19 cellular contexts compared by ENCODE assay signal in the genomic region with DNA sequence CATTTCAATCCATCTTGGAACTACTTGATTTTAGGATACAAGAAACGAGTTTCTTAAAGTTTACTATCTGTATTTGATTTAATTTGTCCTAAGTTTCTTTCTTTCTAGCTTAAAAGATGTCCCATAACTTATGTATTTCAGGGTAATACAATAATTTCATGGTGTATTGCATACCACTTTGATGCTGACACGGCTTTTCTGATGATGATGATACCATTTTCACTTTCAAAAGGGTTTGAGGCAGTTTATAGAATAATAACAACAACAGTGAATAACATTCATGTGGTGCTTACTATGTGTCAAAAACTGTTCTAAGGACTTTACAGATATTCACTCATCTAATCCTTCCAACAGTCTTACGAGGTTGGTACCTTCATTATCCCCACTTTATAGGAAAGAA. TPM values are rescaled to one million over a fixed set of nuclear protein-coding genes. Genes with fewer than 3 reads are reported as not detected.
A peak's percentile ranks its signal among the peaks of the same experiment; 100 is the strongest.
DNase-seq lines count a peak whose midpoint lies in the region; ATAC-seq and TF ChIP-seq lines count a peak whose summit lies in the region.
"Had no signal": no experiment of that assay in that cellular context is flagged by ENCODE, and none has a peak within 500 bp of the region (broad histone marks: within the 10 kb centered on the region; RNA-seq: fewer than 3 reads in every experiment).

No MANE protein-coding gene starts in this region.

- no peaks in the 10 kb centered on the region for H3K36me3 ChIP-seq in IMR-90 (ENCODE audit: control insufficient read depth, insufficient read depth, low read length)
- H3K36me3 ChIP-seq: SJSA1 had no signal

- H3K9me3 ChIP-seq in IMR-90 (ENCODE audit: control insufficient read depth, insufficient read depth, low read length) = no peaks in the 10 kb centered on the region
- H3K9me3 ChIP-seq: SJSA1 had no signal

- H3K27ac ChIP-seq in IMR-90 (ENCODE audit: insufficient read depth, low read length) = no peak overlapping the region
- H3K27ac ChIP-seq: PC-9, SJSA1 had no signal

- H2BK20ac ChIP-seq in IMR-90 (ENCODE audit: low read depth, low read length) = no peak overlapping the region

- H4K91ac ChIP-seq in IMR-90 (ENCODE audit: insufficient read depth, low read depth, low read length) = no peak overlapping the region

- POLR2A ChIA-PET in IMR-90 (lab: Charles Lee; ENCODE audit: unreplicated experiment) = no interaction called here

- no peak for TF ChIP-seq RAD21 in IMR-90 (IDR thresholded peaks at IDR 0.05; ENCODE audit: low read length)

- H3K14ac ChIP-seq in IMR-90 (replicated peaks; ENCODE audit: low read depth, low read length) = no peak overlapping the region

- dilution Hi-C loops in IMR-90 (cut with HindIII; ENCODE audit: low sequenced_read_pairs, unreplicated experiment) = no loop called here

- H2AK5ac ChIP-seq in IMR-90 (ENCODE audit: low read depth, low read length) = no peak overlapping the region

- no peak overlapping the region for H3K18ac ChIP-seq in IMR-90 (ENCODE audit: low read depth, low read length)

- H3K27me3 ChIP-seq in IMR-90 (ENCODE audit: control insufficient read depth, insufficient read depth, low read length) = peaks cover 43% of the 10 kb centered on the region
- H3K27me3 ChIP-seq: SJSA1 had no signal

- CTCF ChIA-PET in IMR-90 (lab: Yijun Ruan, JAX) = no interaction called here

- in situ Hi-C loops in IMR-90 (cut with MboI; ENCODE audit: low sequenced_read_pairs) = no loop called here

- H4K8ac ChIP-seq in IMR-90 (ENCODE audit: low read depth in 2 of 2, low read length in 2 of 2) = no peak overlapping the region

- no TSS peak for BruUV-seq in IMR-90 (replicated peaks; lab: Mats Ljungman, UMichigan)

- no peak for DNase-seq in activated T-cell treated with anti-CD3 and anti-CD28 coated beads, Interleukin-2, amount 50 U/mL, for 24 hours
- no peak for DNase-seq in activated T-cell treated with anti-CD3 and anti-CD28 coated beads, Interleukin-2, amount 50 U/mL, for 4 hours
- DNase-seq in IMR-90 = no peak
- peak; percentile 40 for DNase-seq in RPMI8226
- no peak for DNase-seq in activated CD4-positive, CD25-positive, alpha-beta regulatory T cell treated with anti-CD3 and anti-CD28 coated beads, Interleukin-2, amount 50 U/mL, for 72 hours
- no peak for DNase-seq in SW480 (ENCODE audit: low spot score)
- DNase-seq: C1 segment of cervical spinal cord, DND-41, GDM1, GOT3, KG1, MV-4-11, NCI-H1417, NCI-H187 treated with DMSO at 0.1 percent for 48 hours, NCI-H345, NCI-H526, PC-9 had no signal

- peak overlapping the region; percentile 23 for H3K27ac Mint-ChIP-seq in activated T-cell treated with anti-CD3 and anti-CD28 coated beads, Interleukin-2, amount 50 U/mL, for 24 hours
- H3K27ac Mint-ChIP-seq in stimulated activated memory B cell treated with anti-CD40 and anti-IgM and Interleukin-4, amounts not matched to agents 10 μg/mL and 1 μg/mL and 100 μg/mL, for 72 hours = peak overlapping the region; percentile 86

- no CpG with 5 or more reads among the region's 3 CpGs for WGBS in IMR-90 (ENCODE audit: extremely low coverage in 2 of 2, insufficient read length in 1 of 2), 2 experiments

- no peak overlapping the region for H3K4ac ChIP-seq in IMR-90 (ENCODE audit: low read depth, low read length)

- no peak overlapping the region for H2AFZ ChIP-seq in IMR-90 (replicated peaks; ENCODE audit: low read length, poor library complexity)
- H2AFZ ChIP-seq: PC-9 had no signal

- H2BK120ac ChIP-seq in IMR-90 (ENCODE audit: low read depth, low read length) = no peak overlapping the region

- H3K9ac ChIP-seq in IMR-90 (ENCODE audit: low read depth, low read length) = no peak overlapping the region

- H2BK5ac ChIP-seq in IMR-90 (ENCODE audit: low read depth, low read length, poor library complexity, severe bottlenecking) = no peak overlapping the region

- H2BK15ac ChIP-seq in IMR-90 (ENCODE audit: low read depth, low read length) = no peak overlapping the region

- H3K79me1 ChIP-seq in IMR-90 (ENCODE audit: low read depth in 1 of 2, low read length in 2 of 2) = no peaks in the 10 kb centered on the region

- H3K36me3 Mint-ChIP-seq in activated T-cell treated with anti-CD3 and anti-CD28 coated beads, Interleukin-2, amount 50 U/mL, for 24 hours (ENCODE audit: low read depth) = no peaks in the 10 kb centered on the region
- no peaks in the 10 kb centered on the region for H3K36me3 Mint-ChIP-seq in activated T-cell treated with anti-CD3 and anti-CD28 coated beads, Interleukin-2, amount 50 U/mL, for 4 hours (ENCODE audit: insufficient read depth)
- H3K36me3 Mint-ChIP-seq in stimulated activated memory B cell treated with anti-CD40 and anti-IgM and Interleukin-4, amounts not matched to agents 10 μg/mL and 1 μg/mL and 100 μg/mL, for 72 hours = no peaks in the 10 kb centered on the region

- H2AK9ac ChIP-seq in IMR-90 (replicated peaks; ENCODE audit: low read depth, low read length, poor library complexity) = no peak overlapping the region

- no peak overlapping the region for H3K4me2 ChIP-seq in IMR-90 (ENCODE audit: low read depth, low read length)
- H3K4me2 ChIP-seq: PC-9 had no signal

- no peak for TF ChIP-seq CTCF in IMR-90 (conservative IDR thresholded peaks at IDR 0.05; ENCODE audit: low read depth, low read length)

- no peak overlapping the region for H4K5ac ChIP-seq in IMR-90 (ENCODE audit: low read depth, low read length)

- no peak overlapping the region for H3K56ac ChIP-seq in IMR-90 (ENCODE audit: extremely low read depth, insufficient read depth, low read length)

- H3K4me1 Mint-ChIP-seq in activated T-cell treated with anti-CD3 and anti-CD28 coated beads, Interleukin-2, amount 50 U/mL, for 24 hours (ENCODE audit: low read depth) = peaks cover 57% of the 10 kb centered on the region
- peaks cover 50% of the 10 kb centered on the region for H3K4me1 Mint-ChIP-seq in activated T-cell treated with anti-CD3 and anti-CD28 coated beads, Interleukin-2, amount 50 U/mL, for 4 hours (ENCODE audit: low read depth)
- H3K4me1 Mint-ChIP-seq in stimulated activated memory B cell treated with anti-CD40 and anti-IgM and Interleukin-4, amounts not matched to agents 10 μg/mL and 1 μg/mL and 100 μg/mL, for 72 hours = peaks cover 97% of the 10 kb centered on the region

- TF ChIP-seq POLR2A in IMR-90 (IDR thresholded peaks at IDR 0.05; ENCODE audit: low read depth, low read length) = no peak

- H3K9me1 ChIP-seq in IMR-90 (ENCODE audit: insufficient read depth, low read length) = peaks cover 2% of the 10 kb centered on the region; the same call in 1 of the 2 replicates

- no peak overlapping the region for H3K23ac ChIP-seq in IMR-90 (ENCODE audit: low read depth, low read length)

- ATAC-seq in activated T-cell treated with anti-CD3 and anti-CD28 coated beads, Interleukin-2, amount 50 U/mL, for 4 hours = no peak
- ATAC-seq in IMR-90 (ENCODE audit: low read depth) = no peak
- ATAC-seq in stimulated activated memory B cell treated with anti-CD40 and anti-IgM and Interleukin-4, amounts not matched to agents 10 μg/mL and 1 μg/mL and 100 μg/mL, for 72 hours = no peak

- peaks cover 6% of the 10 kb centered on the region for H3K4me1 ChIP-seq in IMR-90 (ENCODE audit: control insufficient read depth, insufficient read depth, low read length)

- no peak overlapping the region for H3K4me3 Mint-ChIP-seq in activated T-cell treated with anti-CD3 and anti-CD28 coated beads, Interleukin-2, amount 50 U/mL, for 24 hours
- no peak overlapping the region for H3K4me3 Mint-ChIP-seq in activated T-cell treated with anti-CD3 and anti-CD28 coated beads, Interleukin-2, amount 50 U/mL, for 4 hours
- H3K4me3 Mint-ChIP-seq in stimulated activated memory B cell treated with anti-CD40 and anti-IgM and Interleukin-4, amounts not matched to agents 10 μg/mL and 1 μg/mL and 100 μg/mL, for 72 hours = no peak overlapping the region

- H4K20me1 ChIP-seq in IMR-90 (ENCODE audit: insufficient read depth, low read length) = peaks cover 3% of the 10 kb centered on the region; the same call in 1 of the 2 replicates

- no peaks in the 10 kb centered on the region for H3K27me3 Mint-ChIP-seq in activated T-cell treated with anti-CD3 and anti-CD28 coated beads, Interleukin-2, amount 50 U/mL, for 24 hours
- no peaks in the 10 kb centered on the region for H3K27me3 Mint-ChIP-seq in activated T-cell treated with anti-CD3 and anti-CD28 coated beads, Interleukin-2, amount 50 U/mL, for 4 hours (ENCODE audit: low read depth)
- no peaks in the 10 kb centered on the region for H3K27me3 Mint-ChIP-seq in stimulated activated memory B cell treated with anti-CD40 and anti-IgM and Interleukin-4, amounts not matched to agents 10 μg/mL and 1 μg/mL and 100 μg/mL, for 72 hours

- peaks cover 3% of the 10 kb centered on the region for H3K9me3 Mint-ChIP-seq in activated T-cell treated with anti-CD3 and anti-CD28 coated beads, Interleukin-2, amount 50 U/mL, for 24 hours
- no peaks in the 10 kb centered on the region for H3K9me3 Mint-ChIP-seq in activated T-cell treated with anti-CD3 and anti-CD28 coated beads, Interleukin-2, amount 50 U/mL, for 4 hours
- H3K9me3 Mint-ChIP-seq in stimulated activated memory B cell treated with anti-CD40 and anti-IgM and Interleukin-4, amounts not matched to agents 10 μg/mL and 1 μg/mL and 100 μg/mL, for 72 hours = no peaks in the 10 kb centered on the region

- intact Hi-C loops in IMR-90 (cut with micrococcal nuclease) = no loop called here

- H3K4me3 ChIP-seq in IMR-90 (ENCODE audit: insufficient read depth, low read depth, low read length) = no peak overlapping the region
- H3K4me3 ChIP-seq: PC-9, SJSA1 had no signal

TF ChIP-seq in IMR-90, 13 proteins besides CTCF, POLR2A, EP300 and RAD21:
- TF ChIP-seq NFE2L2 (IDR thresholded peaks at IDR 0.05; ENCODE audit: low read depth, low read length) = no peak
- 0 out of 2 replicates have a peak, but pooled peaks have one; percentile 13 for TF ChIP-seq MAFK (IDR thresholded peaks at IDR 0.05; ENCODE audit: low read depth, low read length)
- no peak for TF ChIP-seq RCOR1 (IDR thresholded peaks at IDR 0.05; ENCODE audit: insufficient replicate concordance, low read length)
- TF ChIP-seq SMC3 (IDR thresholded peaks at IDR 0.05; ENCODE audit: low read depth, low read length) = no peak
- TF ChIP-seq, protein P1, sequence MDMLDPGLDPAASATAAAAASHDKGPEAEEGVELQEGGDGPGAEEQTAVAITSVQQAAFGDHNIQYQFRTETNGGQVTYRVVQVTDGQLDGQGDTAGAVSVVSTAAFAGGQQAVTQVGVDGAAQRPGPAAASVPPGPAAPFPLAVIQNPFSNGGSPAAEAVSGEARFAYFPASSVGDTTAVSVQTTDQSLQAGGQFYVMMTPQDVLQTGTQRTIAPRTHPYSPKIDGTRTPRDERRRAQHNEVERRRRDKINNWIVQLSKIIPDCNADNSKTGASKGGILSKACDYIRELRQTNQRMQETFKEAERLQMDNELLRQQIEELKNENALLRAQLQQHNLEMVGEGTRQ (IDR thresholded peaks at IDR 0.05; ENCODE audit: low read depth, low read length) = no peak
- no peak for TF ChIP-seq MAZ (IDR thresholded peaks at IDR 0.05; ENCODE audit: borderline replicate concordance, low read depth, low read length)

RNA-seq across cellular contexts. Expression of a gene that starts 33.2 kb away (rescaled TPM):
- 10 to 100 TPM in 1 of 3 donors, 1 to 10 TPM in 2; 4.3 to 10.8 (median 7.5) TPM for total RNA-seq in activated T-cell treated with anti-CD3 and anti-CD28 coated beads, Interleukin-2, amount 50 U/mL, for 4 hours
- total RNA-seq in IMR-90 (2012; rRNA removed) = not detected in 2 replicates
- polyA plus RNA-seq in IMR-90 (2012; rRNA removed) = not detected in 2 replicates
- not detected in 2 replicates for polyA plus RNA-seq in IMR-90 (2012; cell fraction: cytosol; rRNA removed)
- polyA plus RNA-seq in IMR-90 (2012; cell fraction: nucleus; rRNA removed; ENCODE audit: low replicate concordance) = 0.02 TPM in 1 of 2 replicates, not detected in the other
- total RNA-seq: SJSA1 had no signal
